8 cellular contexts compared by ENCODE assay signal in the genomic region with DNA sequence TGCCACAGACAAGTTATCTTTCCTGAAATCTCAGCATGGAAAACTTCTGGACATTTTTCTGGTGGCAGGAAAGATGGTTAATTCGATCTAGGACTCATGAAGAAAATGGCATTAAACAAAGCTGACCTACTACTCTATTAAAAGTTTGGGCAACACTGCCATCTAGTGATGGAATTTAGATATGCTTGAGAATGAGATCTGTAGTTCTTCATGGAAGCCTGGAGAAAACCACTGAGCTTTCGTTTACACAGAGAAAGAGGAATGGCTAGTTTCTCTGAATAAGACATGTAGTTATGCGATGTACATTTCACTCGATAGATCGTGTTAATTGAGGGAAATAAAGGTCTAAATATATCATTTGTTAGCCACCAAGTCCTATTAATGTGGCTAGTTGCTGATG. TPM values are rescaled to one million over a fixed set of nuclear protein-coding genes. Genes with fewer than 3 reads are reported as not detected.
DNase-seq lines count a peak whose midpoint lies in the region; ATAC-seq, FAIRE-seq and TF ChIP-seq lines count a peak whose summit lies in the region.

No MANE protein-coding gene starts in this region.

- FAIRE-seq in bronchial epithelial cell (lab: Jason Lieb, UNC) (peak; percentile 75), urothelium cell line (lab: Jason Lieb, UNC) (no peak)

- no peaks in the 10 kb centered on the region for H3K36me3 ChIP-seq in bronchial epithelial cell (ENCODE audit: control insufficient read depth, insufficient read depth, low read length)

- DNase-seq in DMS79 treated with DMSO at 0.1 percent for 48 hours (lab: John Stamatoyannopoulos, UW) = peak; percentile 57
- DNase-seq in NCI-H748 (lab: John Stamatoyannopoulos, UW; ENCODE audit: unreplicated experiment) = peak; percentile 70
- DNase-seq in bronchial epithelial cell (ENCODE audit: low read depth) = peak; percentile 54
- no peak for DNase-seq in left lobe of liver (ENCODE audit: low spot score)
- peak; percentile 6 for DNase-seq in urothelium cell line (ENCODE audit: low spot score)

- ATAC-seq in GM19372 (IDR thresholded peaks at IDR 0.05; ENCODE audit: low read depth, unreplicated experiment) = peak; percentile 69
- ATAC-seq in HG03469 (IDR thresholded peaks at IDR 0.05; ENCODE audit: unreplicated experiment) = peak; percentile 73
- ATAC-seq in left lobe of liver = peak; percentile 86
- ATAC-seq in HG03039 (IDR thresholded peaks at IDR 0.05; ENCODE audit: unreplicated experiment) = no peak

- no peaks in the 10 kb centered on the region for H3K27me3 ChIP-seq in bronchial epithelial cell (ENCODE audit: control insufficient read depth, insufficient read depth, low read length)

- no peak overlapping the region for H3K4me3 ChIP-seq in bronchial epithelial cell (ENCODE audit: low read depth, low read length)

- TF ChIP-seq CTCF in bronchial epithelial cell (IDR thresholded peaks at IDR 0.05; ENCODE audit: insufficient read depth, low read length, severe bottlenecking) = peak; percentile 42

RNA-seq across cellular contexts. Expression of a gene that starts 51.7 kb away (rescaled TPM):
- total RNA-seq in bronchial epithelial cell = not detected in 2 replicates
- 0.28 TPM for total RNA-seq in left lobe of liver
